Comparison of ENCODE assay signal across 1 cellular context in genomic region chr6:11852061-11852619, GRCh38.
TF ChIP-seq lines count a peak whose summit lies in the region.

No MANE protein-coding gene starts in this region.

TF ChIP-seq in GM12878, 131 proteins besides CTCF, POLR2A, EP300 and RAD21 (continued from another document and continues in another):
- TF ChIP-seq CEBPZ (IDR thresholded peaks at IDR 0.05; ENCODE audit: low read depth, low read length) (no peak), CREB1 (IDR thresholded peaks at IDR 0.05; ENCODE audit: low read depth) (peak; percentile 64), ESRRA (IDR thresholded peaks at IDR 0.05; ENCODE audit: low read length) (no peak), HDGF (IDR thresholded peaks at IDR 0.05) (no peak), NR2C1 (IDR thresholded peaks at IDR 0.05) (no peak), BACH1 (IDR thresholded peaks at IDR 0.05; ENCODE audit: borderline replicate concordance) (no peak), NR2C2 (IDR thresholded peaks at IDR 0.05; ENCODE audit: borderline replicate concordance, control insufficient read depth, insufficient read length, low read depth) (no peak), MXI1 (IDR thresholded peaks at IDR 0.05; ENCODE audit: low read depth, low read length) (no peak), CHD4 (IDR thresholded peaks at IDR 0.05) (no peak), CHD2 (IDR thresholded peaks at IDR 0.05; ENCODE audit: borderline replicate concordance, low read depth, low read length) (no peak), RFX5 (IDR thresholded peaks at IDR 0.05; ENCODE audit: low read depth, low read length) (no peak), PKNOX1 (IDR thresholded peaks at IDR 0.05) (no peak), LARP7 (IDR thresholded peaks at IDR 0.05) (no peak), NKRF (conservative IDR thresholded peaks at IDR 0.05) (no peak), RELA (IDR thresholded peaks at IDR 0.05; ENCODE audit: borderline replicate concordance, partially characterized antibody) (no peak), ZNF384 (IDR thresholded peaks at IDR 0.05; ENCODE audit: borderline replicate concordance, low read depth, low read length) (no peak), E4F1 (IDR thresholded peaks at IDR 0.05; ENCODE audit: borderline replicate concordance, partially characterized antibody) (no peak), ZSCAN29 (IDR thresholded peaks at IDR 0.05) (no peak), SUZ12 (IDR thresholded peaks at IDR 0.05; ENCODE audit: unreplicated experiment) (no peak), IKZF1 (conservative IDR thresholded peaks at IDR 0.05) (no peak), NFXL1 (IDR thresholded peaks at IDR 0.05; ENCODE audit: borderline replicate concordance) (no peak), ASH2L (IDR thresholded peaks at IDR 0.05; ENCODE audit: borderline replicate concordance, low read depth) (0 out of 2 replicates have a peak, but pooled peaks have one; percentile 24), SMARCA5 (IDR thresholded peaks at IDR 0.05) (no peak), E2F4 (IDR thresholded peaks at IDR 0.05; ENCODE audit: low read depth, low read length) (no peak), TARDBP (IDR thresholded peaks at IDR 0.05; ENCODE audit: borderline replicate concordance) (no peak), WRNIP1 (IDR thresholded peaks at IDR 0.05; ENCODE audit: borderline replicate concordance, low read depth, low read length) (no peak), EZH2 (IDR thresholded peaks at IDR 0.05; ENCODE audit: borderline replicate concordance, control insufficient read depth, low read depth, low read length) (no peak), BRCA1 (IDR thresholded peaks at IDR 0.05; ENCODE audit: low read depth, low read length) (no peak), KAT2A (conservative IDR thresholded peaks at IDR 0.05; ENCODE audit: control insufficient read depth, low read depth, low read length) (no peak), CBFB (IDR thresholded peaks at IDR 0.05; ENCODE audit: low read depth) (peak; percentile 72; the same call in 1 of the 2 replicates)
- TF ChIP-seq, protein P1, sequence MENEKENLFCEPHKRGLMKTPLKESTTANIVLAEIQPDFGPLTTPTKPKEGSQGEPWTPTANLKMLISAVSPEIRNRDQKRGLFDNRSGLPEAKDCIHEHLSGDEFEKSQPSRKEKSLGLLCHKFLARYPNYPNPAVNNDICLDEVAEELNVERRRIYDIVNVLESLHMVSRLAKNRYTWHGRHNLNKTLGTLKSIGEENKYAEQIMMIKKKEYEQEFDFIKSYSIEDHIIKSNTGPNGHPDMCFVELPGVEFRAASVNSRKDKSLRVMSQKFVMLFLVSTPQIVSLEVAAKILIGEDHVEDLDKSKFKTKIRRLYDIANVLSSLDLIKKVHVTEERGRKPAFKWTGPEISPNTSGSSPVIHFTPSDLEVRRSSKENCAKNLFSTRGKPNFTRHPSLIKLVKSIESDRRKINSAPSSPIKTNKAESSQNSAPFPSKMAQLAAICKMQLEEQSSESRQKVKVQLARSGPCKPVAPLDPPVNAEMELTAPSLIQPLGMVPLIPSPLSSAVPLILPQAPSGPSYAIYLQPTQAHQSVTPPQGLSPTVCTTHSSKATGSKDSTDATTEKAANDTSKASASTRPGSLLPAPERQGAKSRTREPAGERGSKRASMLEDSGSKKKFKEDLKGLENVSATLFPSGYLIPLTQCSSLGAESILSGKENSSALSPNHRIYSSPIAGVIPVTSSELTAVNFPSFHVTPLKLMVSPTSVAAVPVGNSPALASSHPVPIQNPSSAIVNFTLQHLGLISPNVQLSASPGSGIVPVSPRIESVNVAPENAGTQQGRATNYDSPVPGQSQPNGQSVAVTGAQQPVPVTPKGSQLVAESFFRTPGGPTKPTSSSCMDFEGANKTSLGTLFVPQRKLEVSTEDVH (IDR thresholded peaks at IDR 0.05; ENCODE audit: low read depth, partially characterized antibody): no peak
- TF ChIP-seq, protein P2, sequence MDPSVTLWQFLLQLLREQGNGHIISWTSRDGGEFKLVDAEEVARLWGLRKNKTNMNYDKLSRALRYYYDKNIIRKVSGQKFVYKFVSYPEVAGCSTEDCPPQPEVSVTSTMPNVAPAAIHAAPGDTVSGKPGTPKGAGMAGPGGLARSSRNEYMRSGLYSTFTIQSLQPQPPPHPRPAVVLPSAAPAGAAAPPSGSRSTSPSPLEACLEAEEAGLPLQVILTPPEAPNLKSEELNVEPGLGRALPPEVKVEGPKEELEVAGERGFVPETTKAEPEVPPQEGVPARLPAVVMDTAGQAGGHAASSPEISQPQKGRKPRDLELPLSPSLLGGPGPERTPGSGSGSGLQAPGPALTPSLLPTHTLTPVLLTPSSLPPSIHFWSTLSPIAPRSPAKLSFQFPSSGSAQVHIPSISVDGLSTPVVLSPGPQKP (IDR thresholded peaks at IDR 0.05; ENCODE audit: low read depth, low read length): no peak
- TF ChIP-seq, protein P3, sequence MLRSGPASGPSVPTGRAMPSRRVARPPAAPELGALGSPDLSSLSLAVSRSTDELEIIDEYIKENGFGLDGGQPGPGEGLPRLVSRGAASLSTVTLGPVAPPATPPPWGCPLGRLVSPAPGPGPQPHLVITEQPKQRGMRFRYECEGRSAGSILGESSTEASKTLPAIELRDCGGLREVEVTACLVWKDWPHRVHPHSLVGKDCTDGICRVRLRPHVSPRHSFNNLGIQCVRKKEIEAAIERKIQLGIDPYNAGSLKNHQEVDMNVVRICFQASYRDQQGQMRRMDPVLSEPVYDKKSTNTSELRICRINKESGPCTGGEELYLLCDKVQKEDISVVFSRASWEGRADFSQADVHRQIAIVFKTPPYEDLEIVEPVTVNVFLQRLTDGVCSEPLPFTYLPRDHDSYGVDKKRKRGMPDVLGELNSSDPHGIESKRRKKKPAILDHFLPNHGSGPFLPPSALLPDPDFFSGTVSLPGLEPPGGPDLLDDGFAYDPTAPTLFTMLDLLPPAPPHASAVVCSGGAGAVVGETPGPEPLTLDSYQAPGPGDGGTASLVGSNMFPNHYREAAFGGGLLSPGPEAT (IDR thresholded peaks at IDR 0.05; ENCODE audit: low read depth): no peak
- TF ChIP-seq, protein P4, sequence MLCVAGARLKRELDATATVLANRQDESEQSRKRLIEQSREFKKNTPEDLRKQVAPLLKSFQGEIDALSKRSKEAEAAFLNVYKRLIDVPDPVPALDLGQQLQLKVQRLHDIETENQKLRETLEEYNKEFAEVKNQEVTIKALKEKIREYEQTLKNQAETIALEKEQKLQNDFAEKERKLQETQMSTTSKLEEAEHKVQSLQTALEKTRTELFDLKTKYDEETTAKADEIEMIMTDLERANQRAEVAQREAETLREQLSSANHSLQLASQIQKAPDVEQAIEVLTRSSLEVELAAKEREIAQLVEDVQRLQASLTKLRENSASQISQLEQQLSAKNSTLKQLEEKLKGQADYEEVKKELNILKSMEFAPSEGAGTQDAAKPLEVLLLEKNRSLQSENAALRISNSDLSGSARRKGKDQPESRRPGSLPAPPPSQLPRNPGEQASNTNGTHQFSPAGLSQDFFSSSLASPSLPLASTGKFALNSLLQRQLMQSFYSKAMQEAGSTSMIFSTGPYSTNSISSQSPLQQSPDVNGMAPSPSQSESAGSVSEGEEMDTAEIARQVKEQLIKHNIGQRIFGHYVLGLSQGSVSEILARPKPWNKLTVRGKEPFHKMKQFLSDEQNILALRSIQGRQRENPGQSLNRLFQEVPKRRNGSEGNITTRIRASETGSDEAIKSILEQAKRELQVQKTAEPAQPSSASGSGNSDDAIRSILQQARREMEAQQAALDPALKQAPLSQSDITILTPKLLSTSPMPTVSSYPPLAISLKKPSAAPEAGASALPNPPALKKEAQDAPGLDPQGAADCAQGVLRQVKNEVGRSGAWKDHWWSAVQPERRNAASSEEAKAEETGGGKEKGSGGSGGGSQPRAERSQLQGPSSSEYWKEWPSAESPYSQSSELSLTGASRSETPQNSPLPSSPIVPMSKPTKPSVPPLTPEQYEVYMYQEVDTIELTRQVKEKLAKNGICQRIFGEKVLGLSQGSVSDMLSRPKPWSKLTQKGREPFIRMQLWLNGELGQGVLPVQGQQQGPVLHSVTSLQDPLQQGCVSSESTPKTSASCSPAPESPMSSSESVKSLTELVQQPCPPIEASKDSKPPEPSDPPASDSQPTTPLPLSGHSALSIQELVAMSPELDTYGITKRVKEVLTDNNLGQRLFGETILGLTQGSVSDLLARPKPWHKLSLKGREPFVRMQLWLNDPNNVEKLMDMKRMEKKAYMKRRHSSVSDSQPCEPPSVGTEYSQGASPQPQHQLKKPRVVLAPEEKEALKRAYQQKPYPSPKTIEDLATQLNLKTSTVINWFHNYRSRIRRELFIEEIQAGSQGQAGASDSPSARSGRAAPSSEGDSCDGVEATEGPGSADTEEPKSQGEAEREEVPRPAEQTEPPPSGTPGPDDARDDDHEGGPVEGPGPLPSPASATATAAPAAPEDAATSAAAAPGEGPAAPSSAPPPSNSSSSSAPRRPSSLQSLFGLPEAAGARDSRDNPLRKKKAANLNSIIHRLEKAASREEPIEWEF (IDR thresholded peaks at IDR 0.05; ENCODE audit: insufficient replicate concordance, low read depth, low read length): no peak
